In genomic region chr6:139374357-139375238, GRCh38 we compare ENCODE assay signal across 1 cellular context.
TF ChIP-seq lines count a peak whose summit lies in the region.

Gene CITED2 (minus strand): TSS chr6:139374648. CDS start chr6:139373944, 704 bp downstream.

TF ChIP-seq in IMR-90, 13 proteins besides CTCF, POLR2A, EP300 and RAD21 (continued from another document):
- TF ChIP-seq ELK1 (IDR thresholded peaks at IDR 0.05; ENCODE audit: borderline replicate concordance, low read depth, low read length) (no peak), MAFK (IDR thresholded peaks at IDR 0.05; ENCODE audit: low read depth, low read length) (peak; percentile 22; the same call in 1 of the 2 replicates), MXI1 (IDR thresholded peaks at IDR 0.05; ENCODE audit: borderline replicate concordance, low read depth, low read length) (peak; percentile 85; the same call in 1 of the 2 replicates), FOS (IDR thresholded peaks at IDR 0.05; ENCODE audit: low read depth, low read length) (no peak)
